9 cellular contexts compared by ENCODE assay signal in genomic region chr19:35153701-35154534, GRCh38. TPM values are rescaled to one million over a fixed set of nuclear protein-coding genes. Genes with fewer than 3 reads are reported as not detected.
DNase-seq lines count a peak whose midpoint lies in the region; ATAC-seq and TF ChIP-seq lines count a peak whose summit lies in the region.
"Had no signal": no experiment of that assay in that cellular context is flagged by ENCODE, and none has a peak within 500 bp of the region (broad histone marks: within the 10 kb centered on the region; RNA-seq: fewer than 3 reads in every experiment).

No MANE protein-coding gene starts in this region.

- H3K4me3 ChIP-seq in NB4 (ENCODE audit: low read depth, low read length) (peak overlapping the region; percentile 59), suprapubic skin (peak overlapping the region; percentile 83)

- 4% methylated on average over 16 of the region's 36 CpGs for WGBS in suprapubic skin

- peaks cover 28% of the 10 kb centered on the region for H3K4me1 ChIP-seq in suprapubic skin

- peak; percentile 51 for TF ChIP-seq CTCF in GM13976 (IDR thresholded peaks at IDR 0.05; ENCODE audit: borderline replicate concordance, control extremely low read depth, extremely low read depth, insufficient read depth, missing control alignments)
- TF ChIP-seq CTCF in NB4 (IDR thresholded peaks at IDR 0.05; ENCODE audit: low read depth, low read length) = peak; percentile 36
- TF ChIP-seq CTCF in neural crest cell (conservative IDR thresholded peaks at IDR 0.05) = peak; percentile 70
- peak in 1 of 2 donors; percentile 74 for TF ChIP-seq CTCF in suprapubic skin (IDR thresholded peaks at IDR 0.05)

- H3K36me3 ChIP-seq in suprapubic skin = peaks cover 18% of the 10 kb centered on the region

- H3K9me3 Mint-ChIP-seq in neural crest cell = no peaks in the 10 kb centered on the region

- peaks cover 32% of the 10 kb centered on the region for H3K4me1 Mint-ChIP-seq in neural crest cell

- H3K36me3 Mint-ChIP-seq in neural crest cell (ENCODE audit: low read depth) = no peaks in the 10 kb centered on the region

- no peak for ATAC-seq in HG02884 (IDR thresholded peaks at IDR 0.05; ENCODE audit: unreplicated experiment)

- in situ Hi-C loops in GM13976 (cut with MboI; ENCODE audit: low sequenced_read_pairs, unreplicated experiment) = no loop called here

- DNase-seq in GM13976 (ENCODE audit: low spot score) (peak; percentile 81), NB4 (ENCODE audit: low read depth) (peak; percentile 44), epithelial cell of prostate (ENCODE audit: low read depth, low spot score) (no peak), neural crest cell (ENCODE audit: low read depth, low spot score) (peak; percentile 57), suprapubic skin (ENCODE audit: low spot score in 2 of 2) (peak; percentile 82 to 83), pons (ENCODE audit: low spot score) (no peak)
- DNase-seq in activated CD8-positive, alpha-beta memory T cell treated with anti-CD3 and anti-CD28 coated beads for 24 hours = peak; percentile 90

- H3K4me3 Mint-ChIP-seq in neural crest cell = peak overlapping the region; percentile 87

- no peak for TF ChIP-seq EP300 in suprapubic skin (IDR thresholded peaks at IDR 0.05)

- no peaks in the 10 kb centered on the region for H3K9me3 ChIP-seq in suprapubic skin

- TF ChIP-seq POLR2A in NB4 (IDR thresholded peaks at IDR 0.05; ENCODE audit: extremely low read depth, insufficient read length) (no peak), suprapubic skin (IDR thresholded peaks at IDR 0.05) (no peak)

- H3K27me3 ChIP-seq in suprapubic skin = peaks cover 7% of the 10 kb centered on the region

- no peak overlapping the region for H3K27ac Mint-ChIP-seq in neural crest cell (ENCODE audit: unreplicated experiment)

- H3K27ac ChIP-seq in epithelial cell of prostate (peak overlapping the region; percentile 67), suprapubic skin (peak overlapping the region; percentile 85)

- peaks cover 84% of the 10 kb centered on the region for H3K27me3 Mint-ChIP-seq in neural crest cell (ENCODE audit: low read depth)

RNA-seq across cellular contexts. Expression of gene FXYD5, which starts 0.6 kb away (rescaled TPM):
- 13.3 and 17.0 TPM in 2 replicates for total RNA-seq in neural crest cell
- total RNA-seq in suprapubic skin = 10 to 100 TPM; 29.8 to 64.8 (median 37.7) TPM

RNA-seq across cellular contexts. Expression of gene FXYD7, which starts 10.9 kb away (rescaled TPM):
- total RNA-seq in neural crest cell (1.1 and 1.4 TPM in 2 replicates), suprapubic skin (1 to 10 TPM in 1 of 4 donors, not detected in 3; 2.2 TPM)
- total RNA-seq: pulmonary artery endothelial cell had no signal

RNA-seq across cellular contexts. Expression of gene FXYD1, which starts 15.3 kb away (rescaled TPM):
- total RNA-seq in neural crest cell (4.2 and 6.5 TPM in 2 replicates), suprapubic skin (10 to 100 TPM in 1 of 4 donors, 1 to 10 TPM in 3; 2.0 to 10.9 (median 6.7) TPM)

RNA-seq across cellular contexts. Expression of gene LGI4, which starts 19.1 kb away (rescaled TPM):
- total RNA-seq in neural crest cell (15.9 and 16.1 TPM in 2 replicates), suprapubic skin (10 to 100 TPM in 1 of 4 donors, 1 to 10 TPM in 3; 4.3 to 11.8 (median 7.8) TPM)
- total RNA-seq: pulmonary artery endothelial cell had no signal

RNA-seq across cellular contexts. Expression of gene FXYD3, which starts 38.3 kb away (rescaled TPM):
- total RNA-seq in neural crest cell (2.5 and 2.8 TPM in 2 replicates), suprapubic skin (100 to 1,000 TPM; 383 to 765 (median 575) TPM)
- total RNA-seq: pulmonary artery endothelial cell had no signal

Comparison
In these comparisons a context has a peak if more than half of its experiments do, and no peak if none do; other contexts are left out.
1. DNase-seq: peak in GM13976 (single experiment), NB4 (single experiment), activated CD8-positive, alpha-beta memory T cell treated with anti-CD3 and anti-CD28 coated beads for 24 hours (single experiment), neural crest cell (single experiment) and suprapubic skin (2 of 2); none in epithelial cell of prostate (single experiment) and pons (single experiment).